ENCODE assay signal across 8 cellular contexts in genomic region chr6:30781362-30781696, GRCh38. TPM values are rescaled to one million over a fixed set of nuclear protein-coding genes. Genes with fewer than 3 reads are reported as not detected.
A peak's percentile ranks its signal among the peaks of the same experiment; 100 is the strongest.
DNase-seq lines count a peak whose midpoint lies in the region; TF ChIP-seq lines count a peak whose summit lies in the region.

No MANE protein-coding gene starts in this region.

- no peaks in the 10 kb centered on the region for H3K27me3 Mint-ChIP-seq in activated CD4-positive, alpha-beta memory T cell treated with anti-CD3 and anti-CD28 coated beads, Interleukin-2, amount 10 ng/mL, durations not matched to agents 7 days and 5 days

- peak overlapping the region in 4 of 10 experiments; percentile 10 to 34 (median 21); a peak in 7 of 20 replicates for H3K4me3 ChIP-seq in BLaER1 treated with 17β-estradiol and CSF1 and Interleukin-3, amounts not matched to agents 10 nM and 100 nM
- H3K4me3 ChIP-seq in SJCRH30 (peak overlapping the region; percentile 41), fibroblast of villous mesenchyme (ENCODE audit: low read depth, low read length) (peak overlapping the region; percentile 33), sigmoid colon (no peak overlapping the region)

- no peak overlapping the region for H3K27ac Mint-ChIP-seq in activated CD4-positive, alpha-beta memory T cell treated with anti-CD3 and anti-CD28 coated beads, Interleukin-2, amount 10 ng/mL, durations not matched to agents 7 days and 5 days

- no peaks in the 10 kb centered on the region for H3K27me3 ChIP-seq in BLaER1 treated with 17β-estradiol and CSF1 and Interleukin-3, amounts not matched to agents 10 nM and 100 nM
- H3K27me3 ChIP-seq in SJCRH30 (no peaks in the 10 kb centered on the region), sigmoid colon (no peaks in the 10 kb centered on the region)

- POLR2A ChIA-PET in activated CD4-positive, alpha-beta memory T cell treated with anti-CD3 and anti-CD28 coated beads, Interleukin-2, amount 10 ng/mL, durations not matched to agents 7 days and 5 days (lab: Charles Lee) = interaction anchor here (0.9 to 1.2 kb wide), 3 partner anchors 9 to 12 kb away, joined by 3 to 4 read pairs (median 3); no protein-coding TSS in a partner anchor

- TF ChIP-seq CTCF in fibroblast of villous mesenchyme (IDR thresholded peaks at IDR 0.05; ENCODE audit: insufficient read depth, low read depth, low read length) (no peak), sigmoid colon (IDR thresholded peaks at IDR 0.05) (no peak)

- no peak overlapping the region for H3K4me3 Mint-ChIP-seq in activated CD4-positive, alpha-beta memory T cell treated with anti-CD3 and anti-CD28 coated beads, Interleukin-2, amount 10 ng/mL, durations not matched to agents 7 days and 5 days

- peak overlapping the region; percentile 92 to 100 (median 97) for H3K27ac ChIP-seq in BLaER1 treated with 17β-estradiol and CSF1 and Interleukin-3, amounts not matched to agents 10 nM and 100 nM
- peak overlapping the region; percentile 81 for H3K27ac ChIP-seq in SJCRH30
- peak overlapping the region; percentile 85 to 90 (median 88) for H3K27ac ChIP-seq in sigmoid colon

- H4K20me1 ChIP-seq in BLaER1 treated with 17β-estradiol and CSF1 and Interleukin-3, amounts not matched to agents 10 nM and 100 nM = no peaks in the 10 kb centered on the region

- peak overlapping the region; percentile 78 to 90 (median 85) for H3K9ac ChIP-seq in BLaER1 treated with 17β-estradiol and CSF1 and Interleukin-3, amounts not matched to agents 10 nM and 100 nM

- TF ChIP-seq POLR2A in sigmoid colon (IDR thresholded peaks at IDR 0.05) = no peak

- WGBS in sigmoid colon, 2 donors = 87 to 89% methylated on average over 4 of the region's 4 CpGs

- CTCF ChIA-PET in activated CD4-positive, alpha-beta memory T cell treated with anti-CD3 and anti-CD28 coated beads, Interleukin-2, amount 10 ng/mL, durations not matched to agents 7 days and 5 days (lab: Charles Lee) = interaction anchor here (1.2 kb wide), 1 partner anchor 51 kb away, joined by 3 read pairs; no protein-coding TSS in a partner anchor

- no peaks in the 10 kb centered on the region for H3K9me3 Mint-ChIP-seq in activated CD4-positive, alpha-beta memory T cell treated with anti-CD3 and anti-CD28 coated beads, Interleukin-2, amount 10 ng/mL, durations not matched to agents 7 days and 5 days

- H3K4me2 ChIP-seq in BLaER1 treated with 17β-estradiol and CSF1 and Interleukin-3, amounts not matched to agents 10 nM and 100 nM = peak overlapping the region; percentile 78 to 98 (median 91)

- intact Hi-C loops in sigmoid colon (cut with DNase I) = loop anchor here (2.0 kb wide), 1 partner anchor 39 kb away; the partner anchor contains the start of gene FLOT1

- peaks cover 0 to 7% (median 5%) of the 10 kb centered on the region in 11 experiments; a peak in 8 of 22 replicates for H3K9me3 ChIP-seq in BLaER1 treated with 17β-estradiol and CSF1 and Interleukin-3, amounts not matched to agents 10 nM and 100 nM (replicated peaks in 1 of 11)
- H3K9me3 ChIP-seq in SJCRH30 (replicated peaks) (no peaks in the 10 kb centered on the region), sigmoid colon (no peaks in the 10 kb centered on the region)

- H3K4me1 Mint-ChIP-seq in activated CD4-positive, alpha-beta memory T cell treated with anti-CD3 and anti-CD28 coated beads, Interleukin-2, amount 10 ng/mL, durations not matched to agents 7 days and 5 days = peaks cover 29% of the 10 kb centered on the region

- DNase-seq in SJCRH30 (peak in 1 of 2 experiments; percentile 32), fibroblast of villous mesenchyme (ENCODE audit: low read depth) (no peak), sigmoid colon (no peak), activated gamma-delta T cell (lab: John Stamatoyannopoulos, UW) (no peak), NCI-H345 treated with DMSO at 0.1 percent for 48 hours (lab: John Stamatoyannopoulos, UW; ENCODE audit: unreplicated experiment) (no peak), DMS79 (lab: John Stamatoyannopoulos, UW) (no peak)
- no peak for DNase-seq in activated CD4-positive, alpha-beta memory T cell treated with anti-CD3 and anti-CD28 coated beads, Interleukin-2, amount 10 ng/mL, durations not matched to agents 7 days and 5 days

- H3K36me3 ChIP-seq in BLaER1 treated with 17β-estradiol and CSF1 and Interleukin-3, amounts not matched to agents 10 nM and 100 nM = no peaks in the 10 kb centered on the region
- no peaks in the 10 kb centered on the region for H3K36me3 ChIP-seq in SJCRH30
- H3K36me3 ChIP-seq in sigmoid colon = no peaks in the 10 kb centered on the region

- H3K4me1 ChIP-seq in BLaER1 treated with 17β-estradiol and CSF1 and Interleukin-3, amounts not matched to agents 10 nM and 100 nM = peaks cover 49 to 99% (median 95%) of the 10 kb centered on the region in 10 experiments
- H3K4me1 ChIP-seq in SJCRH30 = peaks cover 27% of the 10 kb centered on the region
- peaks cover 2 to 54% (median 47%) of the 10 kb centered on the region in 4 donors for H3K4me1 ChIP-seq in sigmoid colon

- TF ChIP-seq EP300 in sigmoid colon (IDR thresholded peaks at IDR 0.05) = no peak

- H3K36me3 Mint-ChIP-seq in activated CD4-positive, alpha-beta memory T cell treated with anti-CD3 and anti-CD28 coated beads, Interleukin-2, amount 10 ng/mL, durations not matched to agents 7 days and 5 days (ENCODE audit: low read depth) = no peaks in the 10 kb centered on the region

RNA-seq across cellular contexts. Expression of gene IER3, which starts 37.0 kb away (rescaled TPM):
- 19.9 and 22.1 TPM in 2 replicates for total RNA-seq in SJCRH30 (2014; rRNA removed; shearing (Covaris generic))
- total RNA-seq in fibroblast of villous mesenchyme = 132 and 187 TPM in 2 replicates
- total RNA-seq in sigmoid colon = 10 to 100 TPM; 20.1 to 65.3 (median 21.9) TPM
- polyA plus RNA-seq in sigmoid colon = 100 to 1,000 TPM; 133 to 193 (median 153) TPM
- 10 to 100 TPM; 11.2 to 13.1 TPM for total RNA-seq in activated CD4-positive, alpha-beta memory T cell treated with anti-CD3 and anti-CD28 coated beads, Interleukin-2, amount 10 ng/mL, durations not matched to agents 7 days and 5 days

RNA-seq across cellular contexts. Expression of gene FLOT1, which starts 38.8 kb away (rescaled TPM):
- 87.4 and 92.2 TPM in 2 replicates for total RNA-seq in SJCRH30 (2014; rRNA removed; shearing (Covaris generic))
- total RNA-seq in fibroblast of villous mesenchyme (107 and 119 TPM in 2 replicates), sigmoid colon (100 to 1,000 TPM; 141 to 206 (median 160) TPM)
- polyA plus RNA-seq in sigmoid colon = 100 to 1,000 TPM; 174 to 194 (median 188) TPM
- 100 to 1,000 TPM; 125 to 131 TPM for total RNA-seq in activated CD4-positive, alpha-beta memory T cell treated with anti-CD3 and anti-CD28 coated beads, Interleukin-2, amount 10 ng/mL, durations not matched to agents 7 days and 5 days

Comparison
In these comparisons a context has a peak if more than half of its experiments do, and no peak if none do; other contexts are left out.
1. H3K4me3 ChIP-seq: peak in SJCRH30 (single experiment) and fibroblast of villous mesenchyme (single experiment); none in sigmoid colon (0 of 4).
2. Peak in every context shown above with its lines, with median percentiles within 50 percentile points of each other: H3K27ac ChIP-seq.